Comparison of ENCODE assay signal across 9 cellular contexts in genomic region chr3:116444819-116445290, GRCh38. TPM values are rescaled to one million over a fixed set of nuclear protein-coding genes. Genes with fewer than 3 reads are reported as not detected.
A peak's percentile ranks its signal among the peaks of the same experiment; 100 is the strongest.
DNase-seq lines count a peak whose midpoint lies in the region; ATAC-seq and TF ChIP-seq lines count a peak whose summit lies in the region.
"Had no signal": no experiment of that assay in that cellular context is flagged by ENCODE, and none has a peak within 500 bp of the region (broad histone marks: within the 10 kb centered on the region; RNA-seq: fewer than 3 reads in every experiment).

No MANE protein-coding gene starts in this region.

- no peak overlapping the region for H2AFZ ChIP-seq in trophoblast cell (ENCODE audit: insufficient read depth, low read length, poor library complexity)

- H3K9me3 Mint-ChIP-seq in Caco-2 (ENCODE audit: unreplicated experiment) = no peaks in the 10 kb centered on the region
- H3K9me3 Mint-ChIP-seq in activated T-helper 2 cell treated with anti-CD3 and anti-CD28 coated beads, Interferon-gamma antibody, Interleukin-2, Interleukin-4, amounts not matched to agents 10 μg/mL and 5 μg/mL and 100 μg/mL, durations not matched to agents 14 hours and 24 hours and 36 hours = no peaks in the 10 kb centered on the region

- BruUV-seq in Caco-2 (replicated peaks; lab: Mats Ljungman, UMichigan) = no TSS peak

- H3K9ac ChIP-seq in trophoblast cell (ENCODE audit: low read length) = no peak overlapping the region

- DNase-seq in Caco-2 (no peak), left ventricle myocardium inferior (no peak), trophoblast cell (no peak), NCI-H2196 (lab: John Stamatoyannopoulos, UW; ENCODE audit: unreplicated experiment) (no peak), germinal center (ENCODE audit: low spot score) (no peak)
- DNase-seq in activated T-helper 2 cell treated with anti-CD3 and anti-CD28 coated beads, Interferon-gamma antibody, Interleukin-2, Interleukin-4, amounts not matched to agents 10 μg/mL and 5 μg/mL and 100 μg/mL, durations not matched to agents 14 hours and 24 hours and 36 hours (ENCODE audit: low spot score) = no peak
- DNase-seq in activated CD4-positive, alpha-beta T cell treated with anti-CD3 and anti-CD28 coated beads for 1 hour = no peak

- CTCF ChIA-PET in Caco-2 (lab: Charles Lee) = no interaction called here

- no peaks in the 10 kb centered on the region for H3K9me3 ChIP-seq in Caco-2
- H3K9me3 ChIP-seq in left ventricle myocardium inferior (replicated peaks) = no peaks in the 10 kb centered on the region
- no peaks in the 10 kb centered on the region for H3K9me3 ChIP-seq in trophoblast cell (ENCODE audit: insufficient read depth, low read depth, low read length)

- POLR2A ChIA-PET in Caco-2 (lab: Charles Lee) = no interaction called here

- no peak overlapping the region for H3K14ac ChIP-seq in trophoblast cell (ENCODE audit: low read length)

- ATAC-seq in SK-N-SH treated with all-trans-retinoic acid at 6 μM for 48 hours = peak; percentile 64

- H3K36me3 Mint-ChIP-seq in Caco-2 (ENCODE audit: insufficient read depth, unreplicated experiment) = no peaks in the 10 kb centered on the region
- H3K36me3 Mint-ChIP-seq in activated T-helper 2 cell treated with anti-CD3 and anti-CD28 coated beads, Interferon-gamma antibody, Interleukin-2, Interleukin-4, amounts not matched to agents 10 μg/mL and 5 μg/mL and 100 μg/mL, durations not matched to agents 14 hours and 24 hours and 36 hours (ENCODE audit: low read depth) = no peaks in the 10 kb centered on the region
- H3K36me3 Mint-ChIP-seq: activated naive CD8-positive, alpha-beta T cell had no signal

- WGBS in trophoblast cell (ENCODE audit: extremely low coverage, insufficient coverage, insufficient read length) = no CpG with 5 or more reads among the region's 26 CpGs

- H2AK5ac ChIP-seq in trophoblast cell (ENCODE audit: low read length) = no peak overlapping the region

- intact Hi-C loops in Caco-2 (cut with micrococcal nuclease; ENCODE audit: unreplicated experiment) (no loop called here), left ventricle myocardium inferior (cut with micrococcal nuclease) (no loop called here)
- intact Hi-C loops in activated T-helper 2 cell treated with anti-CD3 and anti-CD28 coated beads, Interferon-gamma antibody, Interleukin-2, Interleukin-4, amounts not matched to agents 10 μg/mL and 5 μg/mL and 100 μg/mL, durations not matched to agents 14 hours and 24 hours and 36 hours (cut with micrococcal nuclease) = no loop called here

- no peak overlapping the region for H4K12ac ChIP-seq in trophoblast cell (ENCODE audit: low read depth, low read length)

- H3K23ac ChIP-seq in trophoblast cell (ENCODE audit: low read length) = no peak overlapping the region

- H2BK120ac ChIP-seq in trophoblast cell (ENCODE audit: insufficient read depth, low read length, poor library complexity) = no peak overlapping the region

- no peaks in the 10 kb centered on the region for H3K36me3 ChIP-seq in Caco-2 (ENCODE audit: control insufficient read depth, insufficient read depth, low read length)
- no peaks in the 10 kb centered on the region for H3K36me3 ChIP-seq in left ventricle myocardium inferior
- H3K36me3 ChIP-seq in trophoblast cell (ENCODE audit: control insufficient read depth in 1 of 2, insufficient read depth in 2 of 2, low read length in 2 of 2) = no peaks in the 10 kb centered on the region

- peaks cover 3% of the 10 kb centered on the region for H3K27me3 Mint-ChIP-seq in Caco-2 (ENCODE audit: insufficient read depth, unreplicated experiment)
- H3K27me3 Mint-ChIP-seq in activated T-helper 2 cell treated with anti-CD3 and anti-CD28 coated beads, Interferon-gamma antibody, Interleukin-2, Interleukin-4, amounts not matched to agents 10 μg/mL and 5 μg/mL and 100 μg/mL, durations not matched to agents 14 hours and 24 hours and 36 hours (ENCODE audit: low read depth) = peaks cover 12% of the 10 kb centered on the region

- H3K27me3 ChIP-seq in Caco-2 (replicated peaks; ENCODE audit: control insufficient read depth, insufficient read depth, low read length) = no peaks in the 10 kb centered on the region
- H3K27me3 ChIP-seq in left ventricle myocardium inferior (ENCODE audit: low read depth) = peaks cover 43% of the 10 kb centered on the region
- no peaks in the 10 kb centered on the region for H3K27me3 ChIP-seq in trophoblast cell (ENCODE audit: insufficient read depth, low read length)

- no peaks in the 10 kb centered on the region for H3K4me1 ChIP-seq in Caco-2
- H3K4me1 ChIP-seq in left ventricle myocardium inferior = no peaks in the 10 kb centered on the region
- H3K4me1 ChIP-seq in trophoblast cell (ENCODE audit: control insufficient read depth in 1 of 2, insufficient read depth in 2 of 2, low read length in 2 of 2) = peaks cover 2 to 5% of the 10 kb centered on the region in 2 experiments

- H3K18ac ChIP-seq in trophoblast cell (ENCODE audit: low read length) = no peak overlapping the region

- H3K4ac ChIP-seq in trophoblast cell (ENCODE audit: low read depth, low read length) = no peak overlapping the region

- H4K8ac ChIP-seq in trophoblast cell (ENCODE audit: low read depth, low read length) = no peak overlapping the region

- peak overlapping the region; percentile 34 for H3K4me3 Mint-ChIP-seq in Caco-2 (ENCODE audit: unreplicated experiment)
- H3K4me3 Mint-ChIP-seq in activated T-helper 2 cell treated with anti-CD3 and anti-CD28 coated beads, Interferon-gamma antibody, Interleukin-2, Interleukin-4, amounts not matched to agents 10 μg/mL and 5 μg/mL and 100 μg/mL, durations not matched to agents 14 hours and 24 hours and 36 hours (ENCODE audit: low read depth) = no peak overlapping the region
- H3K4me3 Mint-ChIP-seq: activated naive CD8-positive, alpha-beta T cell had no signal

- H3K4me2 ChIP-seq in trophoblast cell (ENCODE audit: low read length) = peak overlapping the region; percentile 87

- no peak overlapping the region for H3K27ac Mint-ChIP-seq in Caco-2 (ENCODE audit: unreplicated experiment)
- H3K27ac Mint-ChIP-seq in activated T-helper 2 cell treated with anti-CD3 and anti-CD28 coated beads, Interferon-gamma antibody, Interleukin-2, Interleukin-4, amounts not matched to agents 10 μg/mL and 5 μg/mL and 100 μg/mL, durations not matched to agents 14 hours and 24 hours and 36 hours = no peak overlapping the region
- H3K27ac Mint-ChIP-seq: activated naive CD8-positive, alpha-beta T cell had no signal

- H3K79me1 ChIP-seq in trophoblast cell (ENCODE audit: low read length) = no peaks in the 10 kb centered on the region

- H3K27ac ChIP-seq in left ventricle myocardium inferior (replicated peaks) = no peak overlapping the region
- H3K27ac ChIP-seq in trophoblast cell (ENCODE audit: low read depth, low read length) = no peak overlapping the region

- H2BK5ac ChIP-seq in trophoblast cell (ENCODE audit: low read depth, low read length, poor library complexity) = no peak overlapping the region

- TF ChIP-seq CTCF in Caco-2 (IDR thresholded peaks at IDR 0.05; ENCODE audit: insufficient read depth in 1 of 2, low read depth in 1 of 2, low read length in 1 of 2, severe bottlenecking in 1 of 2, unreplicated experiment in 1 of 2) = no peak
- no peak for TF ChIP-seq CTCF in left ventricle myocardium inferior (IDR thresholded peaks at IDR 0.05; ENCODE audit: borderline replicate concordance)

- no peaks in the 10 kb centered on the region for H3K4me1 Mint-ChIP-seq in Caco-2 (ENCODE audit: low read depth, unreplicated experiment)
- H3K4me1 Mint-ChIP-seq in activated T-helper 2 cell treated with anti-CD3 and anti-CD28 coated beads, Interferon-gamma antibody, Interleukin-2, Interleukin-4, amounts not matched to agents 10 μg/mL and 5 μg/mL and 100 μg/mL, durations not matched to agents 14 hours and 24 hours and 36 hours (ENCODE audit: low read depth) = no peaks in the 10 kb centered on the region

- H3K79me2 ChIP-seq in trophoblast cell (ENCODE audit: control insufficient read depth, insufficient read depth, low read length, poor library complexity) = no peaks in the 10 kb centered on the region

- no peak overlapping the region for H2BK12ac ChIP-seq in trophoblast cell (ENCODE audit: low read length)

- H4K91ac ChIP-seq in trophoblast cell (ENCODE audit: low read depth, low read length) = no peak overlapping the region

- H3K4me3 ChIP-seq in Caco-2 (ENCODE audit: low read depth, low read length) (no peak overlapping the region), left ventricle myocardium inferior (peak overlapping the region; percentile 56), trophoblast cell (ENCODE audit: low read depth, low read length) (peak overlapping the region; percentile 26)

TF ChIP-seq in SK-N-SH treated with all-trans-retinoic acid at 6 μM for 48 hours, 23 proteins besides CTCF, POLR2A, EP300 and RAD21 (continues in another document):
- TF ChIP-seq ESRRG (CRISPR knock-in tag; IDR thresholded peaks at IDR 0.05) (no peak), TOX (CRISPR knock-in tag; IDR thresholded peaks at IDR 0.05; ENCODE audit: borderline replicate concordance) (no peak), GLIS3 (CRISPR knock-in tag; IDR thresholded peaks at IDR 0.05) (no peak), ZNF70 (CRISPR knock-in tag; IDR thresholded peaks at IDR 0.05) (no peak), ISL1 (CRISPR knock-in tag; IDR thresholded peaks at IDR 0.05) (no peak), PPARA (CRISPR knock-in tag; IDR thresholded peaks at IDR 0.05; ENCODE audit: borderline replicate concordance) (no peak)
- TF ChIP-seq, protein P1, sequence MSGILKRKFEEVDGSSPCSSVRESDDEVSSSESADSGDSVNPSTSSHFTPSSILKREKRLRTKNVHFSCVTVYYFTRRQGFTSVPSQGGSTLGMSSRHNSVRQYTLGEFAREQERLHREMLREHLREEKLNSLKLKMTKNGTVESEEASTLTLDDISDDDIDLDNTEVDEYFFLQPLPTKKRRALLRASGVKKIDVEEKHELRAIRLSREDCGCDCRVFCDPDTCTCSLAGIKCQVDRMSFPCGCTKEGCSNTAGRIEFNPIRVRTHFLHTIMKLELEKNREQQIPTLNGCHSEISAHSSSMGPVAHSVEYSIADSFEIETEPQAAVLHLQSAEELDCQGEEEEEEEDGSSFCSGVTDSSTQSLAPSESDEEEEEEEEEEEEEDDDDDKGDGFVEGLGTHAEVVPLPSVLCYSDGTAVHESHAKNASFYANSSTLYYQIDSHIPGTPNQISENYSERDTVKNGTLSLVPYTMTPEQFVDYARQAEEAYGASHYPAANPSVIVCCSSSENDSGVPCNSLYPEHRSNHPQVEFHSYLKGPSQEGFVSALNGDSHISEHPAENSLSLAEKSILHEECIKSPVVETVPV (CRISPR knock-in tag; IDR thresholded peaks at IDR 0.05) = no peak

RNA-seq across cellular contexts. Expression of gene LSAMP, which starts 0.4 kb away (rescaled TPM):
- total RNA-seq in Caco-2 (2022) (not detected in 2 replicates), left ventricle myocardium inferior (1.2 TPM)
- 0.12 TPM in 2 replicates for polyA plus RNA-seq in trophoblast cell (2013)
- total RNA-seq in activated T-helper 2 cell treated with anti-CD3 and anti-CD28 coated beads, Interferon-gamma antibody, Interleukin-2, Interleukin-4, amounts not matched to agents 10 μg/mL and 5 μg/mL and 100 μg/mL, durations not matched to agents 14 hours and 24 hours and 36 hours = not detected in 2 replicates
